ENCODE assay signal across 7 cellular contexts in the genomic region with DNA sequence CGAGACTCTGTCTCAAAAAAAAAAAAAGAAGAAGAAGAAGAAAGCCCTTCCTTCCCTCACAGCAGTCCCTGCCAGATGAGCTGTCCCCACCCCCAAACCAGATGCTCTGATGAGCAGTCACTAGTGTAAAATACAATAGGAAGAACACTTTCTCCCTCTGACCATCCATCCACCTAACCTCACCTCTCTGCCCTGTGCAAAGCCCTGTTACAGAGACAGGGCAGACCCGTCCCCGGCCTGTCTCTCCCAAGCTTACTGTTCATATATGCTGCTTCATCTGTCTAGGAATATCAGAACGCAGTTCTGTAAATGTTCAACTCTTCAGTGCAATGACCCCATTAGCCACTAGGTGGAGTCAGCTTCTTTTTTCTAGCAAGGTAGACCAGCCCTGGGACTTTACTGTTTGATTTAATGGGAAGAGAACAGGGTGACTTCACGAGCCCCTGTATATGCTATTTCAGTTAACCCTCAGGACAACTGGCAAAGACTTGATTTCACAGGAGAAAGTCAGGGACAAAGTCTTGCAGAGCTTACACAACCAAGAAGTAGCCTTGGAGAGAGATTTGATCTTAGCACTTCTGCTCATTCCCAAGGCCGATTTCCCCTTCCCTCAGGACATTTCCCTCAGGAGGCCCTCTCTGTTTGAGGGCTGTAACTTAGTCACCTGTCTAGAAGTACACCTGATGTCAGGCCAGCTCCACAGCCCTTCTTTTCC. TPM values are rescaled to one million over a fixed set of nuclear protein-coding genes. Genes with fewer than 3 reads are reported as not detected.
DNase-seq lines count a peak whose midpoint lies in the region; ATAC-seq and TF ChIP-seq lines count a peak whose summit lies in the region.

No MANE protein-coding gene starts in this region.

- peak; percentile 82 for TF ChIP-seq CTCF in GM12875 (IDR thresholded peaks at IDR 0.05; ENCODE audit: borderline replicate concordance, insufficient read depth, low read depth, low read length)
- peak; percentile 85 for TF ChIP-seq CTCF in choroid plexus epithelial cell (conservative IDR thresholded peaks at IDR 0.05; ENCODE audit: low read depth, low read length)
- TF ChIP-seq CTCF in liver (IDR thresholded peaks at IDR 0.05; ENCODE audit: low read depth, low read length, missing input control) = peak; percentile 95

- H3K4me3 ChIP-seq in GM12875 (ENCODE audit: low read depth, low read length) (no peak overlapping the region), choroid plexus epithelial cell (ENCODE audit: low read depth, low read length) (no peak overlapping the region), liver (ENCODE audit: low read depth in 1 of 3, low read length in 3 of 3) (no peak overlapping the region)

- ATAC-seq in HG03135 (IDR thresholded peaks at IDR 0.05; ENCODE audit: unreplicated experiment) = peak; percentile 68

- H3K27me3 ChIP-seq in liver (ENCODE audit: control insufficient read depth in 4 of 4, insufficient read depth in 4 of 4, low read length in 3 of 4) = no peaks in the 10 kb centered on the region

- no peaks in the 10 kb centered on the region for H3K9me3 ChIP-seq in liver (ENCODE audit: control insufficient read depth in 4 of 4, low read length in 3 of 4)

- H3K9ac ChIP-seq in liver (ENCODE audit: low read depth in 1 of 2, low read length in 2 of 2) = no peak overlapping the region

- WGBS in liver = 20% methylated on average over 6 of the region's 6 CpGs

- TF ChIP-seq RAD21 in liver (IDR thresholded peaks at IDR 0.05) = peak; percentile 94 to 95

- H3K27ac ChIP-seq in liver (ENCODE audit: low read depth in 1 of 2, low read length in 2 of 2) = no peak overlapping the region

- no peaks in the 10 kb centered on the region for H3K36me3 ChIP-seq in liver (ENCODE audit: control insufficient read depth in 4 of 4, insufficient read depth in 3 of 4, low read depth in 1 of 4, low read length in 3 of 4)

- DNase-seq in NCI-H460 (ENCODE audit: extremely low read depth, low read depth) (peak; percentile 75), choroid plexus epithelial cell (ENCODE audit: low read depth) (peak; percentile 92)
- peak; percentile 13 for DNase-seq in activated CD4-positive, alpha-beta T cell treated with anti-CD3 and anti-CD28 coated beads for 1 hour
- peak in 2 of 3 experiments; percentile 24 to 50 for DNase-seq in stimulated activated CD4-positive, alpha-beta T cell treated with anti-CD3 and anti-CD28 coated beads, TNF-alpha, amount 100 ng/mL, for 4 hours (ENCODE audit: low read depth in 3 of 3)

- H3K4me1 ChIP-seq in liver (ENCODE audit: control insufficient read depth in 4 of 4, insufficient read depth in 4 of 4, low read length in 3 of 4) = peaks cover 0 to 18% (median 12%) of the 10 kb centered on the region in 4 donors

TF ChIP-seq in liver, 16 proteins besides CTCF, POLR2A, EP300 and RAD21:
- no peak for TF ChIP-seq HNF4G (IDR thresholded peaks at IDR 0.05)
- TF ChIP-seq, protein P1, sequence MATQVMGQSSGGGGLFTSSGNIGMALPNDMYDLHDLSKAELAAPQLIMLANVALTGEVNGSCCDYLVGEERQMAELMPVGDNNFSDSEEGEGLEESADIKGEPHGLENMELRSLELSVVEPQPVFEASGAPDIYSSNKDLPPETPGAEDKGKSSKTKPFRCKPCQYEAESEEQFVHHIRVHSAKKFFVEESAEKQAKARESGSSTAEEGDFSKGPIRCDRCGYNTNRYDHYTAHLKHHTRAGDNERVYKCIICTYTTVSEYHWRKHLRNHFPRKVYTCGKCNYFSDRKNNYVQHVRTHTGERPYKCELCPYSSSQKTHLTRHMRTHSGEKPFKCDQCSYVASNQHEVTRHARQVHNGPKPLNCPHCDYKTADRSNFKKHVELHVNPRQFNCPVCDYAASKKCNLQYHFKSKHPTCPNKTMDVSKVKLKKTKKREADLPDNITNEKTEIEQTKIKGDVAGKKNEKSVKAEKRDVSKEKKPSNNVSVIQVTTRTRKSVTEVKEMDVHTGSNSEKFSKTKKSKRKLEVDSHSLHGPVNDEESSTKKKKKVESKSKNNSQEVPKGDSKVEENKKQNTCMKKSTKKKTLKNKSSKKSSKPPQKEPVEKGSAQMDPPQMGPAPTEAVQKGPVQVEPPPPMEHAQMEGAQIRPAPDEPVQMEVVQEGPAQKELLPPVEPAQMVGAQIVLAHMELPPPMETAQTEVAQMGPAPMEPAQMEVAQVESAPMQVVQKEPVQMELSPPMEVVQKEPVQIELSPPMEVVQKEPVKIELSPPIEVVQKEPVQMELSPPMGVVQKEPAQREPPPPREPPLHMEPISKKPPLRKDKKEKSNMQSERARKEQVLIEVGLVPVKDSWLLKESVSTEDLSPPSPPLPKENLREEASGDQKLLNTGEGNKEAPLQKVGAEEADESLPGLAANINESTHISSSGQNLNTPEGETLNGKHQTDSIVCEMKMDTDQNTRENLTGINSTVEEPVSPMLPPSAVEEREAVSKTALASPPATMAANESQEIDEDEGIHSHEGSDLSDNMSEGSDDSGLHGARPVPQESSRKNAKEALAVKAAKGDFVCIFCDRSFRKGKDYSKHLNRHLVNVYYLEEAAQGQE (IDR thresholded peaks at IDR 0.05) = no peak
- TF ChIP-seq YY1 (IDR thresholded peaks at IDR 0.05) = no peak
- TF ChIP-seq, protein P2, sequence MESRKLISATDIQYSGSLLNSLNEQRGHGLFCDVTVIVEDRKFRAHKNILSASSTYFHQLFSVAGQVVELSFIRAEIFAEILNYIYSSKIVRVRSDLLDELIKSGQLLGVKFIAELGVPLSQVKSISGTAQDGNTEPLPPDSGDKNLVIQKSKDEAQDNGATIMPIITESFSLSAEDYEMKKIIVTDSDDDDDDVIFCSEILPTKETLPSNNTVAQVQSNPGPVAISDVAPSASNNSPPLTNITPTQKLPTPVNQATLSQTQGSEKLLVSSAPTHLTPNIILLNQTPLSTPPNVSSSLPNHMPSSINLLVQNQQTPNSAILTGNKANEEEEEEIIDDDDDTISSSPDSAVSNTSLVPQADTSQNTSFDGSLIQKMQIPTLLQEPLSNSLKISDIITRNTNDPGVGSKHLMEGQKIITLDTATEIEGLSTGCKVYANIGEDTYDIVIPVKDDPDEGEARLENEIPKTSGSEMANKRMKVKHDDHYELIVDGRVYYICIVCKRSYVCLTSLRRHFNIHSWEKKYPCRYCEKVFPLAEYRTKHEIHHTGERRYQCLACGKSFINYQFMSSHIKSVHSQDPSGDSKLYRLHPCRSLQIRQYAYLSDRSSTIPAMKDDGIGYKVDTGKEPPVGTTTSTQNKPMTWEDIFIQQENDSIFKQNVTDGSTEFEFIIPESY (IDR thresholded peaks at IDR 0.05) = no peak
- no peak for TF ChIP-seq SP1 (IDR thresholded peaks at IDR 0.05)
- TF ChIP-seq JUND (IDR thresholded peaks at IDR 0.05) = no peak
- TF ChIP-seq GABPA (IDR thresholded peaks at IDR 0.05 in 1 of 2, conservative IDR thresholded peaks at IDR 0.05 in 1 of 2) = no peak
- no peak for TF ChIP-seq RXRA (IDR thresholded peaks at IDR 0.05)
- TF ChIP-seq HNF4A (conservative IDR thresholded peaks at IDR 0.05) = no peak
- no peak for TF ChIP-seq NR2F2 (IDR thresholded peaks at IDR 0.05)
- TF ChIP-seq FOXA2 (IDR thresholded peaks at IDR 0.05) = no peak
- TF ChIP-seq, protein P3, sequence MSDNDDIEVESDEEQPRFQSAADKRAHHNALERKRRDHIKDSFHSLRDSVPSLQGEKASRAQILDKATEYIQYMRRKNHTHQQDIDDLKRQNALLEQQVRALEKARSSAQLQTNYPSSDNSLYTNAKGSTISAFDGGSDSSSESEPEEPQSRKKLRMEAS (IDR thresholded peaks at IDR 0.05) = no peak
- no peak for TF ChIP-seq EGR1 (IDR thresholded peaks at IDR 0.05; ENCODE audit: low read depth in 2 of 2)
- TF ChIP-seq, protein P4, sequence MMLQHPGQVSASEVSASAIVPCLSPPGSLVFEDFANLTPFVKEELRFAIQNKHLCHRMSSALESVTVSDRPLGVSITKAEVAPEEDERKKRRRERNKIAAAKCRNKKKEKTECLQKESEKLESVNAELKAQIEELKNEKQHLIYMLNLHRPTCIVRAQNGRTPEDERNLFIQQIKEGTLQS (IDR thresholded peaks at IDR 0.05) = no peak
- no peak for TF ChIP-seq TAF1 (conservative IDR thresholded peaks at IDR 0.05)
- TF ChIP-seq FOXA1 (IDR thresholded peaks at IDR 0.05) = no peak

RNA-seq across cellular contexts. Expression of a gene that starts 14.9 kb away (rescaled TPM):
- 2.1 and 2.4 TPM in 2 replicates for total RNA-seq in NCI-H460 (2014; rRNA removed; shearing (Covaris generic))
- polyA plus RNA-seq in NCI-H460 (2014; cell fraction: nucleus; rRNA removed) = 15.1 and 21.1 TPM in 2 replicates
- total RNA-seq in liver = 10 to 100 TPM; 64.4 to 72.6 TPM
- polyA plus RNA-seq in liver = 10 to 100 TPM; 42.3 to 48.1 TPM

RNA-seq across cellular contexts. Expression of a gene that starts 49.3 kb away (rescaled TPM):
- total RNA-seq in NCI-H460 (2014; rRNA removed; shearing (Covaris generic)) = 9.6 and 13.3 TPM in 2 replicates
- polyA plus RNA-seq in NCI-H460 (2014; cell fraction: nucleus; rRNA removed) = 18.4 and 28.2 TPM in 2 replicates
- 10 to 100 TPM in 1 of 2 donors, 1 to 10 TPM in 1; 8.8 to 11.0 TPM for total RNA-seq in liver
- polyA plus RNA-seq in liver = 1 to 10 TPM; 3.7 to 3.9 TPM

Comparison
In these comparisons a context has a peak if more than half of its experiments do, and no peak if none do; other contexts are left out.
1. DNase-seq: peak in every context shown above with its lines; median percentile 92 in choroid plexus epithelial cell; 75 in NCI-H460; 37 in stimulated activated CD4-positive, alpha-beta T cell treated with anti-CD3 and anti-CD28 coated beads, TNF-alpha, amount 100 ng/mL, for 4 hours; 13 in activated CD4-positive, alpha-beta T cell treated with anti-CD3 and anti-CD28 coated beads for 1 hour.
2. RNA of a gene that starts 14.9 kb away (total RNA-seq): 64.4 to 72.6 TPM in liver; 2.1 to 2.4 TPM in NCI-H460; every median in the first group is over 10 times any median in the second.
3. Peak in every context shown above with its lines, with median percentiles within 50 percentile points of each other: CTCF ChIP-seq.